In genomic region chr12:75489613-75490210, GRCh38 we compare ENCODE assay signal across 8 cellular contexts. TPM values are rescaled to one million over a fixed set of nuclear protein-coding genes. Genes with fewer than 3 reads are reported as not detected.
DNase-seq lines count a peak whose midpoint lies in the region; ATAC-seq and TF ChIP-seq lines count a peak whose summit lies in the region.

No MANE protein-coding gene starts in this region.

- H3K4me3 Mint-ChIP-seq in mesothelial cell of epicardium (no peak overlapping the region), endodermal cell (no peak overlapping the region)

- no peak overlapping the region for H3K4me3 ChIP-seq in endodermal cell (ENCODE audit: low read length)

- peaks cover 5% of the 10 kb centered on the region for H3K4me1 ChIP-seq in endodermal cell (ENCODE audit: control insufficient read depth, insufficient read depth, low read length)

- no peak overlapping the region for H3K9ac ChIP-seq in endodermal cell (ENCODE audit: extremely low read depth, low read length, poor library complexity, severe bottlenecking)

- 76 to 84% methylated on average over 7 of the region's 7 CpGs for WGBS in endodermal cell (ENCODE audit: insufficient coverage in 1 of 2, insufficient read length in 1 of 2), 2 experiments

- no peaks in the 10 kb centered on the region for H3K9me3 Mint-ChIP-seq in mesothelial cell of epicardium
- no peaks in the 10 kb centered on the region for H3K9me3 Mint-ChIP-seq in endodermal cell

- DNase-seq in activated CD4-positive, alpha-beta T cell treated with anti-CD3 and anti-CD28 coated beads, Interleukin-2, amount 50 U/mL, for 4 hours, result peak; percentile 13 to 24
- no peak for DNase-seq in mesothelial cell of epicardium (ENCODE audit: low spot score in 2 of 2, unreplicated experiment in 2 of 2)
- DNase-seq in NCI-H146 (lab: John Stamatoyannopoulos, UW), result no peak
- no peak for DNase-seq in endodermal cell
- no peak for DNase-seq in superior temporal gyrus (ENCODE audit: extremely low spot score)
- DNase-seq in SHP77 (lab: John Stamatoyannopoulos, UW), result no peak

- H3K27ac Mint-ChIP-seq in mesothelial cell of epicardium (peak overlapping the region; percentile 53), endodermal cell (no peak overlapping the region)

- ATAC-seq in GM18858 (IDR thresholded peaks at IDR 0.05; ENCODE audit: unreplicated experiment), result peak; percentile 74
- peak; percentile 85 for ATAC-seq in HG02885 (IDR thresholded peaks at IDR 0.05; ENCODE audit: poor library complexity, unreplicated experiment)

- peaks cover 8% of the 10 kb centered on the region for H3K36me3 ChIP-seq in endodermal cell (ENCODE audit: control insufficient read depth, insufficient read depth, low read length)

- H3K9me3 ChIP-seq in endodermal cell (ENCODE audit: control insufficient read depth, low read length), result no peaks in the 10 kb centered on the region

- TF ChIP-seq CTCF in mesothelial cell of epicardium (IDR thresholded peaks at IDR 0.05; ENCODE audit: unreplicated experiment) (no peak), endodermal cell (conservative IDR thresholded peaks at IDR 0.05) (no peak)

- H3K4me1 Mint-ChIP-seq in mesothelial cell of epicardium (peaks cover 8% of the 10 kb centered on the region), endodermal cell (peaks cover 14% of the 10 kb centered on the region)

- H3K27me3 Mint-ChIP-seq in mesothelial cell of epicardium (ENCODE audit: low read depth) (no peaks in the 10 kb centered on the region), endodermal cell (ENCODE audit: insufficient read depth) (no peaks in the 10 kb centered on the region)

- H3K36me3 Mint-ChIP-seq in mesothelial cell of epicardium (no peaks in the 10 kb centered on the region), endodermal cell (ENCODE audit: low read depth) (no peaks in the 10 kb centered on the region)

- H3K27me3 ChIP-seq in endodermal cell (ENCODE audit: control insufficient read depth, insufficient read depth, low read length, poor library complexity, severe bottlenecking), result no peaks in the 10 kb centered on the region

- no peak overlapping the region for H3K27ac ChIP-seq in endodermal cell (ENCODE audit: low read depth, low read length)

RNA-seq across cellular contexts. Expression of gene GLIPR1, which starts 9.2 kb away (rescaled TPM):
- total RNA-seq in mesothelial cell of epicardium (25.3 to 30.5 TPM (median 25.8 TPM) in 3 replicates), endodermal cell (under 1 TPM; 0.22 to 0.29 TPM)
- polyA plus RNA-seq in endodermal cell (2013, experiment 1 of 2), result 1.7 TPM
- 3.1 TPM for polyA plus RNA-seq in endodermal cell (2013, experiment 2 of 2)

RNA-seq across cellular contexts. Expression of gene KRR1, which starts 21.7 kb away (rescaled TPM):
- 63.9 to 66.6 TPM (median 65.7 TPM) in 3 replicates for total RNA-seq in mesothelial cell of epicardium
- 10 to 100 TPM; 60.7 to 75.2 TPM for total RNA-seq in endodermal cell
- polyA plus RNA-seq in endodermal cell (2013, experiment 1 of 2), result 33.0 TPM
- polyA plus RNA-seq in endodermal cell (2013, experiment 2 of 2), result 37.5 TPM

Comparison
In these comparisons a context has a peak if more than half of its experiments do, and no peak if none do; other contexts are left out.
1. DNase-seq: peak in activated CD4-positive, alpha-beta T cell treated with anti-CD3 and anti-CD28 coated beads, Interleukin-2, amount 50 U/mL, for 4 hours (2 of 2); none in mesothelial cell of epicardium (0 of 2), NCI-H146 (single experiment), endodermal cell (single experiment), superior temporal gyrus (single experiment) and SHP77 (0 of 2).
2. RNA of gene GLIPR1, which starts 9.2 kb away (total RNA-seq): 25.3 to 30.5 TPM in mesothelial cell of epicardium; 0.22 to 0.29 TPM in endodermal cell; every median in the first group is over 10 times any median in the second.